33 cellular contexts compared by ENCODE assay signal in genomic region chr4:15405069-15405468, GRCh38. TPM values are rescaled to one million over a fixed set of nuclear protein-coding genes. Genes with fewer than 3 reads are reported as not detected.
"Had no signal": no experiment of that assay in that cellular context is flagged by ENCODE, and none has a peak within 500 bp of the region (broad histone marks: within the 10 kb centered on the region; RNA-seq: fewer than 3 reads in every experiment).

No MANE protein-coding gene starts in this region.

- H3K4me2 ChIP-seq: PC-9, SK-N-SH had no signal

- H3K9me3 ChIP-seq: SJCRH30, SK-N-SH had no signal

- H3K27me3 ChIP-seq: SJCRH30 had no signal

- H3K4me3 ChIP-seq: PC-9, SJCRH30 had no signal

- H3K4me1 ChIP-seq: SJCRH30 had no signal

- H2AFZ ChIP-seq: PC-9 had no signal

- H3K9ac ChIP-seq: SK-N-SH had no signal

- DNase-seq: activated B cell treated with CpG ODN at 0.5 μM for 24 hours; activated CD4-positive, alpha-beta memory T cell treated with anti-CD3 and anti-CD28 coated beads for 36 hours; activated CD4-positive, alpha-beta T cell treated with anti-CD3 and anti-CD28 coated beads for 4 hours; activated CD4-positive, alpha-beta T cell treated with anti-CD3 and anti-CD28 coated beads, Interleukin-2, amount 50 U/mL, for 1 hour; activated CD4-positive, CD25-positive, alpha-beta regulatory T cell treated with anti-CD3 and anti-CD28 coated beads, Interleukin-2, amount 50 U/mL, for 72 hours; activated CD8-positive, alpha-beta memory T cell treated with anti-CD3 and anti-CD28 coated beads, Interleukin-2, amount 50 U/mL, for 4 hours; activated effector memory CD4-positive, alpha-beta T cell treated with Interleukin-2 at 50 U/mL for 16 hours; activated naive CD4-positive, alpha-beta T cell treated with anti-CD3 and anti-CD28 coated beads, Interleukin-2, amount 10 ng/mL, durations not matched to agents 7 days and 5 days; activated naive CD8-positive, alpha-beta T cell treated with anti-CD3 and anti-CD28 coated beads, Interleukin-2, amount 50 U/mL, for 24 hours; activated T-cell treated with anti-CD3 and anti-CD28 coated beads, Interleukin-2, amount 50 U/mL, for 48 hours; anterior cingulate cortex; Kasumi-1; KG1; MM.1S; NCI-H1092 treated with DMSO at 0.1 percent for 48 hours; NCI-H1417; NCI-H146; NCI-H187; NCI-H2029 treated with DMSO at 0.1 percent for 48 hours; NCI-H2107; NCI-H226; NCI-H446 treated with DMSO at 0.1 percent for 48 hours; PC-9; SHP77; SJCRH30; SK-N-SH; SW 1271; T-helper 1 cell; T-helper 2 cell; T-helper 9 cell had no signal

- H3K27ac ChIP-seq: PC-9, RWPE1, SJCRH30, VCaP had no signal

- H3K36me3 ChIP-seq: SJCRH30 had no signal

RNA-seq across cellular contexts. Expression of gene C1QTNF7, which starts 22.8 kb away (rescaled TPM):
- total RNA-seq: activated B cell treated with CpG ODN at 0.5 μM for 24 hours; activated CD4-positive, alpha-beta memory T cell treated with anti-CD3 and anti-CD28 coated beads for 36 hours; OCI-LY7; PC-9; SJCRH30 had no signal
- polyA plus RNA-seq: SK-N-SH had no signal
